1 cellular context compared by ENCODE assay signal in genomic region chr20:62812907-62813200, GRCh38.
TF ChIP-seq lines count a peak whose summit lies in the region.

No MANE protein-coding gene starts in this region.

TF ChIP-seq in HepG2, 621 proteins besides CTCF, POLR2A, EP300 and RAD21:
- TF ChIP-seq, protein P1, sequence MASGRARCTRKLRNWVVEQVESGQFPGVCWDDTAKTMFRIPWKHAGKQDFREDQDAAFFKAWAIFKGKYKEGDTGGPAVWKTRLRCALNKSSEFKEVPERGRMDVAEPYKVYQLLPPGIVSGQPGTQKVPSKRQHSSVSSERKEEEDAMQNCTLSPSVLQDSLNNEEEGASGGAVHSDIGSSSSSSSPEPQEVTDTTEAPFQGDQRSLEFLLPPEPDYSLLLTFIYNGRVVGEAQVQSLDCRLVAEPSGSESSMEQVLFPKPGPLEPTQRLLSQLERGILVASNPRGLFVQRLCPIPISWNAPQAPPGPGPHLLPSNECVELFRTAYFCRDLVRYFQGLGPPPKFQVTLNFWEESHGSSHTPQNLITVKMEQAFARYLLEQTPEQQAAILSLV (CRISPR knock-in tag; IDR thresholded peaks at IDR 0.05; ENCODE audit: borderline replicate concordance): no peak
- TF ChIP-seq ZBTB38 (CRISPR knock-in tag; IDR thresholded peaks at IDR 0.05) (0 out of 2 replicates have a peak, but pooled peaks have one; percentile 38), FOXJ3 (CRISPR knock-in tag; IDR thresholded peaks at IDR 0.05; ENCODE audit: borderline replicate concordance) (no peak), POLR2AphosphoS5 (IDR thresholded peaks at IDR 0.05; ENCODE audit: low read depth, low read length) (0 out of 2 replicates have a peak, but pooled peaks have one; percentile 27), AGO2 (optimal IDR thresholded peaks at IDR 0.05; ENCODE audit: low read depth, low read length) (peak; percentile 15), ARHGAP35 (CRISPR knock-in tag; IDR thresholded peaks at IDR 0.05; ENCODE audit: borderline replicate concordance) (no peak), MXD4 (CRISPR knock-in tag; IDR thresholded peaks at IDR 0.05) (no peak), CHD2 (IDR thresholded peaks at IDR 0.05; ENCODE audit: low read depth, low read length) (no peak), ZNF143 (CRISPR knock-in tag; IDR thresholded peaks at IDR 0.05) (no peak), HDAC6 (IDR thresholded peaks at IDR 0.05; ENCODE audit: low read depth, low read length) (no peak), RBM22 (optimal IDR thresholded peaks at IDR 0.05; ENCODE audit: low read length) (peak; percentile 50), KDM5B (CRISPR knock-in tag; IDR thresholded peaks at IDR 0.05; ENCODE audit: borderline replicate concordance) (no peak), ZNF777 (CRISPR knock-in tag; IDR thresholded peaks at IDR 0.05) (no peak), FLYWCH1 (CRISPR knock-in tag; IDR thresholded peaks at IDR 0.05) (no peak), ZNF331 (CRISPR knock-in tag; IDR thresholded peaks at IDR 0.05) (no peak), RBFOX2 (IDR thresholded peaks at IDR 0.05; ENCODE audit: low read depth, low read length) (peak; percentile 72), POLR2G (IDR thresholded peaks at IDR 0.05; ENCODE audit: low read depth, low read length) (no peak), ZKSCAN5 (CRISPR knock-in tag; IDR thresholded peaks at IDR 0.05) (no peak)
- TF ChIP-seq, protein P2, sequence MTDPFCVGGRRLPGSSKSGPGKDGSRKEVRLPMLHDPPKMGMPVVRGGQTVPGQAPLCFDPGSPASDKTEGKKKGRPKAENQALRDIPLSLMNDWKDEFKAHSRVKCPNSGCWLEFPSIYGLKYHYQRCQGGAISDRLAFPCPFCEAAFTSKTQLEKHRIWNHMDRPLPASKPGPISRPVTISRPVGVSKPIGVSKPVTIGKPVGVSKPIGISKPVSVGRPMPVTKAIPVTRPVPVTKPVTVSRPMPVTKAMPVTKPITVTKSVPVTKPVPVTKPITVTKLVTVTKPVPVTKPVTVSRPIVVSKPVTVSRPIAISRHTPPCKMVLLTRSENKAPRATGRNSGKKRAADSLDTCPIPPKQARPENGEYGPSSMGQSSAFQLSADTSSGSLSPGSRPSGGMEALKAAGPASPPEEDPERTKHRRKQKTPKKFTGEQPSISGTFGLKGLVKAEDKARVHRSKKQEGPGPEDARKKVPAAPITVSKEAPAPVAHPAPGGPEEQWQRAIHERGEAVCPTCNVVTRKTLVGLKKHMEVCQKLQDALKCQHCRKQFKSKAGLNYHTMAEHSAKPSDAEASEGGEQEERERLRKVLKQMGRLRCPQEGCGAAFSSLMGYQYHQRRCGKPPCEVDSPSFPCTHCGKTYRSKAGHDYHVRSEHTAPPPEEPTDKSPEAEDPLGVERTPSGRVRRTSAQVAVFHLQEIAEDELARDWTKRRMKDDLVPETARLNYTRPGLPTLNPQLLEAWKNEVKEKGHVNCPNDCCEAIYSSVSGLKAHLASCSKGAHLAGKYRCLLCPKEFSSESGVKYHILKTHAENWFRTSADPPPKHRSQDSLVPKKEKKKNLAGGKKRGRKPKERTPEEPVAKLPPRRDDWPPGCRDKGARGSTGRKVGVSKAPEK (CRISPR knock-in tag; IDR thresholded peaks at IDR 0.05; ENCODE audit: borderline replicate concordance): no peak
- TF ChIP-seq, protein P3, sequence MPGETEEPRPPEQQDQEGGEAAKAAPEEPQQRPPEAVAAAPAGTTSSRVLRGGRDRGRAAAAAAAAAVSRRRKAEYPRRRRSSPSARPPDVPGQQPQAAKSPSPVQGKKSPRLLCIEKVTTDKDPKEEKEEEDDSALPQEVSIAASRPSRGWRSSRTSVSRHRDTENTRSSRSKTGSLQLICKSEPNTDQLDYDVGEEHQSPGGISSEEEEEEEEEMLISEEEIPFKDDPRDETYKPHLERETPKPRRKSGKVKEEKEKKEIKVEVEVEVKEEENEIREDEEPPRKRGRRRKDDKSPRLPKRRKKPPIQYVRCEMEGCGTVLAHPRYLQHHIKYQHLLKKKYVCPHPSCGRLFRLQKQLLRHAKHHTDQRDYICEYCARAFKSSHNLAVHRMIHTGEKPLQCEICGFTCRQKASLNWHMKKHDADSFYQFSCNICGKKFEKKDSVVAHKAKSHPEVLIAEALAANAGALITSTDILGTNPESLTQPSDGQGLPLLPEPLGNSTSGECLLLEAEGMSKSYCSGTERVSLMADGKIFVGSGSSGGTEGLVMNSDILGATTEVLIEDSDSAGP (CRISPR knock-in tag; IDR thresholded peaks at IDR 0.05; ENCODE audit: borderline replicate concordance): 0 out of 2 replicates have a peak, but pooled peaks have one; percentile 29
- TF ChIP-seq, protein P4, sequence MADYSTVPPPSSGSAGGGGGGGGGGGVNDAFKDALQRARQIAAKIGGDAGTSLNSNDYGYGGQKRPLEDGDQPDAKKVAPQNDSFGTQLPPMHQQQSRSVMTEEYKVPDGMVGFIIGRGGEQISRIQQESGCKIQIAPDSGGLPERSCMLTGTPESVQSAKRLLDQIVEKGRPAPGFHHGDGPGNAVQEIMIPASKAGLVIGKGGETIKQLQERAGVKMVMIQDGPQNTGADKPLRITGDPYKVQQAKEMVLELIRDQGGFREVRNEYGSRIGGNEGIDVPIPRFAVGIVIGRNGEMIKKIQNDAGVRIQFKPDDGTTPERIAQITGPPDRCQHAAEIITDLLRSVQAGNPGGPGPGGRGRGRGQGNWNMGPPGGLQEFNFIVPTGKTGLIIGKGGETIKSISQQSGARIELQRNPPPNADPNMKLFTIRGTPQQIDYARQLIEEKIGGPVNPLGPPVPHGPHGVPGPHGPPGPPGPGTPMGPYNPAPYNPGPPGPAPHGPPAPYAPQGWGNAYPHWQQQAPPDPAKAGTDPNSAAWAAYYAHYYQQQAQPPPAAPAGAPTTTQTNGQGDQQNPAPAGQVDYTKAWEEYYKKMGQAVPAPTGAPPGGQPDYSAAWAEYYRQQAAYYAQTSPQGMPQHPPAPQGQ (CRISPR knock-in tag; IDR thresholded peaks at IDR 0.05; ENCODE audit: borderline replicate concordance): no peak
